In genomic region chr14:24141030-24141880, GRCh38 we compare ENCODE assay signal across 8 cellular contexts. TPM values are rescaled to one million over a fixed set of nuclear protein-coding genes. Genes with fewer than 3 reads are reported as not detected.
DNase-seq lines count a peak whose midpoint lies in the region; ATAC-seq and TF ChIP-seq lines count a peak whose summit lies in the region.

TSS of gene EMC9 (minus strand) at chr14:24141591. CDS start at chr14:24141304, 287 bp downstream.

- intact Hi-C loops in spleen (cut with DNase I; ENCODE audit: low total_unique reads), result no loop called here

- peak within 1 kb of the TSS; percentile 93 for H3K4me3 ChIP-seq in AG10803 (ENCODE audit: low read length)
- H3K4me3 ChIP-seq in spleen, result peak within 1 kb of the TSS; percentile 63 to 98 (median 86)

- TF ChIP-seq POLR2A in spleen (IDR thresholded peaks at IDR 0.05), result peak in 2 of 3 donors; percentile 33 to 74

- WGBS in spleen, 5 donors, result 0 to 1% (median 0%) methylated on average over 22 to 68 of the region's 68 CpGs

- ATAC-seq in GM19023 (IDR thresholded peaks at IDR 0.05; ENCODE audit: unreplicated experiment), result peak; percentile 89
- peak; percentile 84 for ATAC-seq in HG03280 (IDR thresholded peaks at IDR 0.05; ENCODE audit: unreplicated experiment)

- TF ChIP-seq CTCF in AG10803 (conservative IDR thresholded peaks at IDR 0.05; ENCODE audit: low read length) (peak; percentile 32), spleen (IDR thresholded peaks at IDR 0.05 in 8 of 11, conservative IDR thresholded peaks at IDR 0.05 in 3 of 11) (peak; percentile 76 to 94 (median 90))

- no peaks in the 10 kb centered on the region for H3K27me3 ChIP-seq in spleen (replicated peaks in 1 of 7)

- peaks cover 3 to 67% (median 41%) of the 10 kb centered on the region in 6 donors for H3K36me3 ChIP-seq in spleen

- peaks cover 54 to 95% (median 78%) of the 10 kb centered on the region in 6 donors for H3K4me1 ChIP-seq in spleen

- H3K9me3 ChIP-seq in spleen, result no peaks in the 10 kb centered on the region

- peak within 1 kb of the TSS; percentile 88 to 97 (median 94) for H3K27ac ChIP-seq in spleen

- DNase-seq in AG10803 (ENCODE audit: low read depth), result peak; percentile 98
- peak; percentile 99 for DNase-seq in NCI-H345 treated with DMSO at 0.1 percent for 48 hours (lab: John Stamatoyannopoulos, UW; ENCODE audit: unreplicated experiment)
- peak; percentile 97 to 99 (median 98) for DNase-seq in activated CD4-positive, CD25-positive, alpha-beta regulatory T cell (lab: John Stamatoyannopoulos, UW)
- peak; percentile 99 for DNase-seq in central memory CD4-positive, alpha-beta T cell
- peak; percentile 99 for DNase-seq in inferior parietal cortex (ENCODE audit: extremely low spot score)
- DNase-seq in spleen, result peak; percentile 99

RNA-seq across cellular contexts. Expression of gene EMC9, which starts in this region (rescaled TPM):
- 10 to 100 TPM; 17.7 to 27.3 (median 19.9) TPM for total RNA-seq in spleen
- 10 to 100 TPM; 25.4 to 50.6 (median 48.5) TPM for polyA plus RNA-seq in spleen

Comparison
In these comparisons a context has a peak if more than half of its experiments do, and no peak if none do; other contexts are left out.
1. Peak in every context shown above with its lines: DNase-seq, ATAC-seq, H3K4me3 ChIP-seq and H3K27ac ChIP-seq.